30 cellular contexts compared by ENCODE assay signal in the genomic region with DNA sequence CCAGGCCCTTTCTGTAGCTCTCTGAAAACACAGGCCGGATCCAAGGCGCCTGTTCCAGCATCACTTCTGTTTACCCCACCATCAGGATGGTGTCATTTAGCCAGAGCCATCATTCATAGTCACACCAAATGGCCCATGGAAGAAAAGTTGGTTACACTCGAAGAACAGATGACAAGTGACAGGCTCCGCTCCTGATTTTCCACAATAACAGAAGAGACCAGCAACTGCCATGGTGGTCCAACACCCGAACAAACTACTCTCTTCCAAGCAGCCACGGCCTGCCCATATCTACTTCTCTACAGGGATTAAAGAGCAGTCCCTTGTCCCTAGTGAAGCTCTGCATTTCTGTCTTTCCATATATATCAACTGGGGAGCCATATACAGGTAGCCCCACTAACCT. TPM values are rescaled to one million over a fixed set of nuclear protein-coding genes. Genes with fewer than 3 reads are reported as not detected.
"Had no signal": no experiment of that assay in that cellular context is flagged by ENCODE, and none has a peak within 500 bp of the region (broad histone marks: within the 10 kb centered on the region; RNA-seq: fewer than 3 reads in every experiment).

No MANE protein-coding gene starts in this region.

- H3K27me3 ChIP-seq: ascending aorta, cardiac muscle cell had no signal

- H3K36me3 ChIP-seq: ascending aorta, cardiac muscle cell had no signal

- H3K4me1 ChIP-seq: ascending aorta had no signal

- DNase-seq: activated B cell treated with CpG ODN at 0.5 μM for 24 hours; activated CD4-positive, alpha-beta memory T cell treated with anti-CD3 and anti-CD28 coated beads, Interleukin-2, amount 10 ng/mL, durations not matched to agents 7 days and 5 days; activated CD4-positive, alpha-beta T cell treated with anti-CD3 and anti-CD28 coated beads for 4 hours; activated CD4-positive, alpha-beta T cell treated with anti-CD3 and anti-CD28 coated beads, Interleukin-2, amount 10 ng/mL, durations not matched to agents 24 days and 14 days; activated CD4-positive, alpha-beta T cell treated with anti-CD3 and anti-CD28 coated beads, Interleukin-2, amount 50 U/mL, for 1 hour; activated CD4-positive, alpha-beta T cell treated with anti-CD3 and anti-CD28 coated beads, Interleukin-2, amount 50 U/mL, for 48 hours; activated CD4-positive, CD25-positive, alpha-beta regulatory T cell treated with anti-CD3 and anti-CD28 coated beads, Interleukin-2, amount 50 U/mL, for 72 hours; activated CD8-positive, alpha-beta memory T cell treated with anti-CD3 and anti-CD28 coated beads for 24 hours; activated CD8-positive, alpha-beta memory T cell treated with anti-CD3 and anti-CD28 coated beads, Interleukin-2, amount 10 ng/mL, durations not matched to agents 7 days and 5 days; activated CD8-positive, alpha-beta memory T cell treated with anti-CD3 and anti-CD28 coated beads, Interleukin-2, amount 50 U/mL, for 48 hours; activated CD8-positive, alpha-beta T cell treated with anti-CD3 and anti-CD28 coated beads, Interleukin-2, amount 10 ng/mL, durations not matched to agents 7 days and 5 days; activated effector memory CD4-positive, alpha-beta T cell treated with Interleukin-2 at 50 U/mL for 16 hours; activated gamma-delta T cell; activated naive CD4-positive, alpha-beta T cell treated with anti-CD3 and anti-CD28 coated beads, Interleukin-2, amount 10 ng/mL, durations not matched to agents 7 days and 5 days; activated naive CD4-positive, alpha-beta T cell treated with Interleukin-2 at 50 U/mL for 16 hours; activated naive CD8-positive, alpha-beta T cell treated with anti-CD3 and anti-CD28 coated beads, Interleukin-2, amount 10 ng/mL, durations not matched to agents 7 days and 5 days; activated naive CD8-positive, alpha-beta T cell treated with anti-CD3 and anti-CD28 coated beads, Interleukin-2, amount 50 U/mL, for 24 hours; activated T-cell treated with anti-CD3 and anti-CD28 coated beads, Interleukin-2, amount 50 U/mL, for 24 hours; activated T-cell treated with anti-CD3 and anti-CD28 coated beads, Interleukin-2, amount 50 U/mL, for 48 hours; amygdala; anterior cingulate cortex; caudate nucleus; cerebellar nuclear complex; T-helper 1 cell; T-helper 2 cell; T-helper 9 cell had no signal

- H3K9me3 ChIP-seq: ascending aorta had no signal

- H3K4me3 ChIP-seq: ascending aorta, cardiac muscle cell had no signal

- H3K27ac ChIP-seq: ascending aorta, cardiac muscle cell, VCaP had no signal

RNA-seq across cellular contexts. Expression of gene PROX1, which starts 59.9 kb away (rescaled TPM):
- total RNA-seq: activated CD4-positive, alpha-beta T cell treated with anti-CD3 and anti-CD28 coated beads, Interleukin-2, amount 10 ng/mL, durations not matched to agents 24 days and 14 days; activated CD8-positive, alpha-beta memory T cell treated with anti-CD3 and anti-CD28 coated beads, Interleukin-2, amount 10 ng/mL, durations not matched to agents 7 days and 5 days; activated CD8-positive, alpha-beta T cell treated with anti-CD3 and anti-CD28 coated beads, Interleukin-2, amount 10 ng/mL, durations not matched to agents 7 days and 5 days; activated naive CD8-positive, alpha-beta T cell treated with anti-CD3 and anti-CD28 coated beads, Interleukin-2, amount 10 ng/mL, durations not matched to agents 7 days and 5 days; activated T-helper 2 cell treated with anti-CD3 and anti-CD28 coated beads, Interferon-gamma antibody, Interleukin-2, Interleukin-4, amounts not matched to agents 10 μg/mL and 5 μg/mL and 100 μg/mL, durations not matched to agents 14 hours and 24 hours and 36 hours had no signal
